Comparison of ENCODE assay signal across 9 cellular contexts in the genomic region with DNA sequence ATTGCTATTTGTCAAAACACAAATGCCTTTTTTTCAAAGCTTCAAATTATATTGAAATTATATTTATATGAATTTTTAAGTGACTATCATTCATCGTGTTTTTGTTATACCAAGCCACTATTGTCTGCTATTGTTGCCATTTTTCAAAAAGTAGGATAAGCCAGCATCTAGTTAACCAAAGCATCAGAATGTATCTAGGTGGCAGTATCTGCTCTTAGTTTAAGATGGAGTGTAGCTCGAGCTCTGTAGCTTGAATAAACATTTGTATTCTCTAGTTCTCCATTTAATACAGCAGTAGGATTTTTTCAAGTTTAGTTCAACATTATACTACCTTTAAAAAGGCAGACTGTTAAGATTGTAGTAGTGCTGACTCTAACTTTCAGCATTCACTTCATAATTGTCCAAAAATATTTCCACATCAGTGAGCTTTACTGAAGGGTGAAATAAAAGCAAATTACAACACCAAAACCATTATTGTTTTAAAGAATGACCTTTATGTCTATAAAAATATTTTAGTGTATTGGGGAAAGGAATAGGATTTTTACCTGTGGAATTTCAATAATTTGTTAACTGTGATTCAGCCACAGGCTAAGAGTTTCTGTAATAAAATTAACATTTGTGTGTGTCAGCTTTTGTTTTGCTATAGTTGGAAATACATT. TPM values are rescaled to one million over a fixed set of nuclear protein-coding genes. Genes with fewer than 3 reads are reported as not detected.
DNase-seq lines count a peak whose midpoint lies in the region; ATAC-seq and TF ChIP-seq lines count a peak whose summit lies in the region.
"Had no signal": no experiment of that assay in that cellular context is flagged by ENCODE, and none has a peak within 500 bp of the region (broad histone marks: within the 10 kb centered on the region; RNA-seq: fewer than 3 reads in every experiment).

No MANE protein-coding gene starts in this region.

- no peaks in the 10 kb centered on the region for H3K27me3 ChIP-seq in esophagus muscularis mucosa

- H3K9me3 ChIP-seq in esophagus muscularis mucosa: no peaks in the 10 kb centered on the region

- peak; percentile 19 to 33 (median 30) for TF ChIP-seq CTCF in esophagus muscularis mucosa (IDR thresholded peaks at IDR 0.05)

- no peaks in the 10 kb centered on the region for H3K36me3 ChIP-seq in esophagus muscularis mucosa

- no peak overlapping the region for H3K27ac ChIP-seq in esophagus muscularis mucosa (replicated peaks in 1 of 4)

- no peak for ATAC-seq in activated CD4-positive, CD25-positive, alpha-beta regulatory T cell treated with anti-CD3 and anti-CD28 coated beads, Interleukin-2, amount 50 U/mL, for 24 hours

- TF ChIP-seq EP300 in esophagus muscularis mucosa (IDR thresholded peaks at IDR 0.05): no peak

- H3K4me3 ChIP-seq in esophagus muscularis mucosa: peak overlapping the region in 3 of 4 donors; percentile 1 to 28 (median 2)

- 24% methylated on average over 2 of the region's 2 CpGs for WGBS in esophagus muscularis mucosa

- TF ChIP-seq POLR2A in esophagus muscularis mucosa (IDR thresholded peaks at IDR 0.05; ENCODE audit: low read depth): no peak

- peak; percentile 55 for DNase-seq in NCI-H2107 treated with DMSO at 0.1 percent for 48 hours (lab: John Stamatoyannopoulos, UW; ENCODE audit: unreplicated experiment)
- DNase-seq in NCI-H2107 (lab: John Stamatoyannopoulos, UW): no peak
- DNase-seq in NOMO-1 (lab: John Stamatoyannopoulos, UW; ENCODE audit: unreplicated experiment in 2 of 2): peak; percentile 42 to 66
- DNase-seq in esophagus muscularis mucosa (ENCODE audit: extremely low spot score): no peak
- DNase-seq in renal cortical epithelial cell (ENCODE audit: low read depth): peak; percentile 63
- no peak for DNase-seq in retina
- DNase-seq in mesenteric fat pad (ENCODE audit: low spot score): no peak
- DNase-seq: natural killer cell had no signal

- H3K4me1 ChIP-seq in esophagus muscularis mucosa: peaks cover 0 to 6% (median 0%) of the 10 kb centered on the region in 4 donors

- intact Hi-C loops in esophagus muscularis mucosa (cut with DNase I): no loop called here

RNA-seq across cellular contexts. Expression of a gene that starts 19.6 kb away (rescaled TPM):
- total RNA-seq in esophagus muscularis mucosa: 1 to 10 TPM; 3.8 to 8.1 (median 5.7) TPM
- total RNA-seq in renal cortical epithelial cell: 1.2 and 1.9 TPM in 2 replicates
- total RNA-seq in mesenteric fat pad: 6.4 TPM

RNA-seq across cellular contexts. Expression of a gene that starts 41.2 kb away (rescaled TPM):
- 10 to 100 TPM in 3 of 4 donors, 1 to 10 TPM in 1; 7.8 to 11.9 (median 10.6) TPM for total RNA-seq in esophagus muscularis mucosa
- 1.9 and 11.8 TPM in 2 replicates for total RNA-seq in renal cortical epithelial cell
- 14.9 TPM for total RNA-seq in mesenteric fat pad

Comparison
In these comparisons a context has a peak if more than half of its experiments do, and no peak if none do; other contexts are left out.
1. DNase-seq: peak in NCI-H2107 treated with DMSO at 0.1 percent for 48 hours (single experiment), NOMO-1 (2 of 2) and renal cortical epithelial cell (single experiment); none in NCI-H2107 (single experiment), esophagus muscularis mucosa (single experiment), retina (single experiment) and mesenteric fat pad (single experiment).